ENCODE assay signal across 8 cellular contexts in genomic region chr19:50383852-50384684, GRCh38. TPM values are rescaled to one million over a fixed set of nuclear protein-coding genes. Genes with fewer than 3 reads are reported as not detected.
DNase-seq lines count a peak whose midpoint lies in the region; ATAC-seq and TF ChIP-seq lines count a peak whose summit lies in the region.

Gene POLD1 (plus strand): TSS chr19:50384347. CDS start chr19:50398852, 14,505 bp downstream.

- no peaks in the 10 kb centered on the region for H3K9me3 Mint-ChIP-seq in IgD-negative memory B cell

- DNase-seq in DMS 273 (lab: John Stamatoyannopoulos, UW; ENCODE audit: unreplicated experiment) (peak; percentile 99), OCI-M2 (lab: John Stamatoyannopoulos, UW; ENCODE audit: unreplicated experiment) (peak; percentile 88), activated T-cell treated with anti-CD3 and anti-CD28 coated beads for 4 hours (peak; percentile 99), epithelial cell of esophagus (ENCODE audit: low read depth) (peak; percentile 99), mucosa of descending colon (peak; percentile 99 to 100 (median 99))
- DNase-seq in stimulated activated CD8-positive, alpha-beta memory T cell treated with anti-CD3 and anti-CD28 coated beads, Interleukin-4, amount 100 ng/mL, for 24 hours (ENCODE audit: low read depth), result peak; percentile 97

- peak; percentile 71 for ATAC-seq in GM21529 (IDR thresholded peaks at IDR 0.05; ENCODE audit: unreplicated experiment)
- peak; percentile 97 for ATAC-seq in mucosa of descending colon

- peaks cover 9% of the 10 kb centered on the region for H3K36me3 ChIP-seq in mucosa of descending colon (ENCODE audit: low read depth)

- H3K4me1 ChIP-seq in mucosa of descending colon (ENCODE audit: low read depth), result peaks cover 8% of the 10 kb centered on the region

- H3K4me3 ChIP-seq in epithelial cell of esophagus (ENCODE audit: low read length) (peak within 1 kb of the TSS; percentile 75), mucosa of descending colon (peak within 1 kb of the TSS; percentile 20)

- peaks cover 8 to 21% (median 16%) of the 10 kb centered on the region in 3 donors for H3K4me1 Mint-ChIP-seq in IgD-negative memory B cell

- H3K27ac Mint-ChIP-seq in IgD-negative memory B cell, result peak within 1 kb of the TSS; percentile 93 to 97 (median 95)

- TF ChIP-seq CTCF in epithelial cell of esophagus (IDR thresholded peaks at IDR 0.05; ENCODE audit: insufficient read depth, low read depth, low read length, missing control alignments) (no peak), mucosa of descending colon (IDR thresholded peaks at IDR 0.05) (no peak)

- H3K9me3 ChIP-seq in mucosa of descending colon, result no peaks in the 10 kb centered on the region

- intact Hi-C loops in mucosa of descending colon (cut with DNase I, micrococcal nuclease), result no loop called here

- H3K4me3 Mint-ChIP-seq in IgD-negative memory B cell, result peak within 1 kb of the TSS; percentile 76 to 98 (median 94)

- peaks cover 2% of the 10 kb centered on the region for H3K27me3 Mint-ChIP-seq in IgD-negative memory B cell

- H3K36me3 Mint-ChIP-seq in IgD-negative memory B cell, result peaks cover 4% of the 10 kb centered on the region

RNA-seq across cellular contexts. Expression of gene POLD1, which starts in this region (rescaled TPM):
- 32.8 TPM for polyA plus RNA-seq in IgD-negative memory B cell
- total RNA-seq in mucosa of descending colon, result 10 to 100 TPM; 20.8 to 27.9 (median 22.9) TPM

Comparison
In these comparisons a context has a peak if more than half of its experiments do, and no peak if none do; other contexts are left out.
1. Peak in every context shown above with its lines: DNase-seq, ATAC-seq and H3K4me3 ChIP-seq.